Comparison of ENCODE assay signal across 29 cellular contexts in genomic region chr7:133190172-133190528, GRCh38.
"Had no signal": no experiment of that assay in that cellular context is flagged by ENCODE, and none has a peak within 500 bp of the region (broad histone marks: within the 10 kb centered on the region; RNA-seq: fewer than 3 reads in every experiment).

No MANE protein-coding gene starts in this region.

- H3K27ac ChIP-seq: neural progenitor cell, ovary, parathyroid adenoma, psoas muscle, right lobe of liver, sigmoid colon, stomach, thoracic aorta, thyroid gland, tibial nerve, upper lobe of left lung, vagina had no signal

- H3K36me3 Mint-ChIP-seq: natural killer cell; neural progenitor cell; stimulated activated effector memory CD8-positive, alpha-beta T cell treated with anti-CD3 and anti-CD28 coated beads, Interleukin-12 subunit alpha, Interleukin-12 subunit beta, amount 100 ng/mL, for 72 hours; stimulated activated naive B cell treated with anti-CD40 and anti-IgM and Interleukin-4, amounts not matched to agents 10 μg/mL and 1 μg/mL and 100 μg/mL, for 72 hours had no signal

- H3K4me1 ChIP-seq: neural progenitor cell, parathyroid adenoma, psoas muscle, right lobe of liver, sigmoid colon, stomach, thyroid gland, tibial nerve, upper lobe of left lung, vagina had no signal

- H3K9me3 Mint-ChIP-seq: natural killer cell; nephron; neural progenitor cell; stimulated activated effector memory CD8-positive, alpha-beta T cell treated with anti-CD3 and anti-CD28 coated beads, Interleukin-12 subunit alpha, Interleukin-12 subunit beta, amount 100 ng/mL, for 72 hours; stimulated activated naive CD8-positive, alpha-beta T cell treated with anti-CD3 and anti-CD28 coated beads, Interleukin-15, Interleukin-2, amounts not matched to agents 100 ng/mL and 50 ng/mL, for 24 hours had no signal

- H2AFZ ChIP-seq: neural progenitor cell, parathyroid adenoma had no signal

- DNase-seq: natural killer cell; occipital lobe; ovary; posterior cingulate gyrus; psoas muscle; right cardiac atrium; right lobe of liver; sigmoid colon; small intestine; stimulated activated CD4-positive, alpha-beta T cell treated with anti-CD3 and anti-CD28 coated beads, Interleukin-15, amount 100 ng/mL, for 24 hours; stimulated activated CD4-positive, alpha-beta T cell treated with anti-CD3 and anti-CD28 coated beads, Interleukin-2, amount 100 ng/mL, for 24 hours; stimulated activated CD4-positive, alpha-beta T cell treated with anti-CD3 and anti-CD28 coated beads, Interleukin-2, amount 100 ng/mL, for 48 hours; stimulated activated CD4-positive, alpha-beta T cell treated with anti-CD3 and anti-CD28 coated beads, Interleukin-4, amount 100 ng/mL, for 24 hours; stimulated activated naive B cell treated with anti-CD40 and anti-IgM and Interleukin-4, amounts not matched to agents 10 μg/mL and 1 μg/mL and 100 μg/mL, for 72 hours; stimulated activated naive CD4-positive, alpha-beta T cell treated with Interleukin-2 at 50 U/mL for 16 hours; stomach; thyroid gland; trophoblast cell; upper lobe of left lung had no signal

- ATAC-seq: natural killer cell; psoas muscle; right cardiac atrium; right lobe of liver; stimulated activated effector memory CD8-positive, alpha-beta T cell treated with anti-CD3 and anti-CD28 coated beads, Interleukin-12 subunit alpha, Interleukin-12 subunit beta, amount 100 ng/mL, for 72 hours; stimulated activated naive B cell treated with anti-CD40 and anti-IgM and Interleukin-4, amounts not matched to agents 10 μg/mL and 1 μg/mL and 100 μg/mL, for 72 hours had no signal

- H3K36me3 ChIP-seq: neural progenitor cell, ovary, right lobe of liver, sigmoid colon, stomach, thoracic aorta, thyroid gland, tibial nerve, upper lobe of left lung, vagina had no signal

- H3K4me3 ChIP-seq: neural progenitor cell, ovary, psoas muscle, right lobe of liver, sigmoid colon, stomach, thoracic aorta, thyroid gland, tibial nerve, upper lobe of left lung, vagina had no signal

- H3K27me3 ChIP-seq: neural progenitor cell, ovary, right lobe of liver, sigmoid colon, stomach, thyroid gland, tibial nerve, upper lobe of left lung, vagina had no signal

- H3K9ac ChIP-seq: neural progenitor cell, parathyroid adenoma had no signal

- H3K4me2 ChIP-seq: neural progenitor cell had no signal

- H3K27ac Mint-ChIP-seq: natural killer cell; nephron; neural progenitor cell; progenitor cell of endocrine pancreas; stimulated activated effector memory CD8-positive, alpha-beta T cell treated with anti-CD3 and anti-CD28 coated beads, Interleukin-12 subunit alpha, Interleukin-12 subunit beta, amount 100 ng/mL, for 72 hours; stimulated activated naive B cell treated with anti-CD40 and anti-IgM and Interleukin-4, amounts not matched to agents 10 μg/mL and 1 μg/mL and 100 μg/mL, for 72 hours; stimulated activated naive CD8-positive, alpha-beta T cell treated with anti-CD3 and anti-CD28 coated beads, Interleukin-15, Interleukin-2, amounts not matched to agents 100 ng/mL and 50 ng/mL, for 24 hours had no signal

- FAIRE-seq: small intestine, urothelium cell line had no signal

- H3K79me2 ChIP-seq: parathyroid adenoma had no signal

- H3K4me3 Mint-ChIP-seq: natural killer cell; nephron; neural progenitor cell; stimulated activated effector memory CD8-positive, alpha-beta T cell treated with anti-CD3 and anti-CD28 coated beads, Interleukin-12 subunit alpha, Interleukin-12 subunit beta, amount 100 ng/mL, for 72 hours; stimulated activated naive B cell treated with anti-CD40 and anti-IgM and Interleukin-4, amounts not matched to agents 10 μg/mL and 1 μg/mL and 100 μg/mL, for 72 hours; stimulated activated naive CD8-positive, alpha-beta T cell treated with anti-CD3 and anti-CD28 coated beads, Interleukin-15, Interleukin-2, amounts not matched to agents 100 ng/mL and 50 ng/mL, for 24 hours had no signal

- H3K4me1 Mint-ChIP-seq: natural killer cell; nephron; stimulated activated effector memory CD8-positive, alpha-beta T cell treated with anti-CD3 and anti-CD28 coated beads, Interleukin-12 subunit alpha, Interleukin-12 subunit beta, amount 100 ng/mL, for 72 hours; stimulated activated naive B cell treated with anti-CD40 and anti-IgM and Interleukin-4, amounts not matched to agents 10 μg/mL and 1 μg/mL and 100 μg/mL, for 72 hours had no signal

- H3K9me3 ChIP-seq: ovary, psoas muscle, right lobe of liver, sigmoid colon, stomach, thoracic aorta, thyroid gland, tibial nerve, upper lobe of left lung, vagina had no signal

- H3K27me3 Mint-ChIP-seq: progenitor cell of endocrine pancreas had no signal
